ENCODE assay signal across 31 cellular contexts in genomic region chr1:165449121-165449520, GRCh38. TPM values are rescaled to one million over a fixed set of nuclear protein-coding genes. Genes with fewer than 3 reads are reported as not detected.
"Had no signal": no experiment of that assay in that cellular context is flagged by ENCODE, and none has a peak within 500 bp of the region (broad histone marks: within the 10 kb centered on the region; RNA-seq: fewer than 3 reads in every experiment).

No MANE protein-coding gene starts in this region.

- H3K27me3 ChIP-seq: cardiac muscle cell had no signal

- H3K36me3 ChIP-seq: ascending aorta, breast epithelium, cardiac muscle cell, colonic mucosa, esophagus squamous epithelium, gastroesophageal sphincter, heart right ventricle had no signal

- H3K4me3 ChIP-seq: ascending aorta, breast epithelium, cardiac muscle cell, colonic mucosa, esophagus squamous epithelium, gastroesophageal sphincter, heart right ventricle had no signal

- DNase-seq: activated CD4-positive, alpha-beta memory T cell treated with anti-CD3 and anti-CD28 coated beads, Interleukin-2, amount 10 ng/mL, durations not matched to agents 7 days and 5 days; activated CD4-positive, alpha-beta T cell treated with anti-CD3 and anti-CD28 coated beads for 36 hours; activated CD4-positive, alpha-beta T cell treated with anti-CD3 and anti-CD28 coated beads, Interleukin-2, amount 10 ng/mL, durations not matched to agents 7 days and 5 days; activated CD4-positive, alpha-beta T cell treated with anti-CD3 and anti-CD28 coated beads, Interleukin-2, amount 50 U/mL, for 4 hours; activated CD4-positive, CD25-positive, alpha-beta regulatory T cell; activated CD4-positive, CD25-positive, alpha-beta regulatory T cell treated with anti-CD3 and anti-CD28 coated beads, Interleukin-2, amount 50 U/mL, for 72 hours; activated CD8-positive, alpha-beta memory T cell treated with anti-CD3 and anti-CD28 coated beads, Interleukin-2, amount 50 U/mL, for 48 hours; activated gamma-delta T cell; activated naive CD4-positive, alpha-beta T cell; activated naive CD4-positive, alpha-beta T cell treated with anti-CD3 and anti-CD28 coated beads, Interleukin-2, amount 10 ng/mL, durations not matched to agents 7 days and 5 days; activated naive CD8-positive, alpha-beta T cell treated with anti-CD3 and anti-CD28 coated beads, Interleukin-2, amount 10 ng/mL, durations not matched to agents 7 days and 5 days; activated T-cell treated with anti-CD3 and anti-CD28 coated beads for 4 hours; activated T-cell treated with anti-CD3 and anti-CD28 coated beads, Interleukin-2, amount 50 U/mL, for 24 hours; activated T-cell treated with anti-CD3 and anti-CD28 coated beads, Interleukin-2, amount 50 U/mL, for 72 hours; central memory CD4-positive, alpha-beta T cell; cerebellar nuclear complex; colonic mucosa; effector CD8-positive, alpha-beta T cell; esophagus squamous epithelium; foreskin melanocyte; heart right ventricle; T-helper 2 cell had no signal

- H3K27ac ChIP-seq: ascending aorta, breast epithelium, cardiac muscle cell, colonic mucosa, epithelial cell of prostate, esophagus squamous epithelium, gastroesophageal sphincter, heart right ventricle had no signal

- H3K4me1 ChIP-seq: colonic mucosa had no signal

- H3K9me3 ChIP-seq: ascending aorta, breast epithelium, colonic mucosa, esophagus squamous epithelium, gastroesophageal sphincter, heart right ventricle had no signal

RNA-seq across cellular contexts. Expression of gene RXRG, which starts 4.2 kb away (rescaled TPM):
- total RNA-seq: activated CD4-positive, alpha-beta memory T cell treated with anti-CD3 and anti-CD28 coated beads, Interleukin-2, amount 10 ng/mL, durations not matched to agents 7 days and 5 days; activated CD4-positive, alpha-beta T cell treated with anti-CD3 and anti-CD28 coated beads, Interleukin-2, amount 10 ng/mL, durations not matched to agents 7 days and 5 days; activated naive CD8-positive, alpha-beta T cell treated with anti-CD3 and anti-CD28 coated beads, Interleukin-2, amount 10 ng/mL, durations not matched to agents 7 days and 5 days; activated T-cell treated with anti-CD3 and anti-CD28 coated beads, Interleukin-2, amount 50 U/mL, for 72 hours; ascending aorta; dermis microvascular lymphatic vessel endothelial cell; endothelial cell of umbilical vein; fibroblast of villous mesenchyme; glomerular endothelial cell had no signal
